Comparison of ENCODE assay signal across 8 cellular contexts in genomic region chr12:12356886-12357696, GRCh38. TPM values are rescaled to one million over a fixed set of nuclear protein-coding genes. Genes with fewer than 3 reads are reported as not detected.
DNase-seq lines count a peak whose midpoint lies in the region; ATAC-seq, FAIRE-seq and TF ChIP-seq lines count a peak whose summit lies in the region.

Gene BORCS5, plus strand, starts transcription at chr12:12357078. Its CDS starts 374 bp downstream, at chr12:12357452.

- H3K36me3 ChIP-seq in ES-I3 (ENCODE audit: insufficient read depth, low read length): no peaks in the 10 kb centered on the region
- H3K36me3 ChIP-seq in RWPE2 (ENCODE audit: low read depth): no peaks in the 10 kb centered on the region

- H3K4me1 ChIP-seq in ES-I3 (ENCODE audit: insufficient read depth, low read length): peaks cover 5% of the 10 kb centered on the region
- no peaks in the 10 kb centered on the region for H3K4me1 ChIP-seq in RWPE2 (ENCODE audit: insufficient read depth, poor library complexity, severe bottlenecking)

- no peaks in the 10 kb centered on the region for H3K27me3 ChIP-seq in RWPE2 (ENCODE audit: insufficient read depth, poor library complexity, severe bottlenecking)

- H3K9ac ChIP-seq in ES-I3 (ENCODE audit: low read depth, low read length): peak within 1 kb of the TSS; percentile 88

- H3K4me3 ChIP-seq in RWPE2 (ENCODE audit: severe bottlenecking): peak within 1 kb of the TSS; percentile 74
- H3K4me3 ChIP-seq in fibroblast of mammary gland (ENCODE audit: control insufficient read depth, low read depth, low read length): peak within 1 kb of the TSS; percentile 85

- FAIRE-seq in H54 (lab: Jason Lieb, UNC): peak; percentile 83

- H3K27ac ChIP-seq in RWPE2 (ENCODE audit: poor library complexity, severe bottlenecking): peak within 1 kb of the TSS; percentile 57

- H3K9me3 Mint-ChIP-seq in natural killer cell: no peaks in the 10 kb centered on the region

- TF ChIP-seq CTCF in RWPE2 (IDR thresholded peaks at IDR 0.05; ENCODE audit: poor library complexity, severe bottlenecking): peak; percentile 11
- no peak for TF ChIP-seq CTCF in fibroblast of mammary gland (conservative IDR thresholded peaks at IDR 0.05; ENCODE audit: control insufficient read depth, insufficient read depth, low read depth, low read length)
- TF ChIP-seq CTCF in natural killer cell (IDR thresholded peaks at IDR 0.05): no peak

- TF ChIP-seq POLR2A in H54 (IDR thresholded peaks at IDR 0.05; ENCODE audit: low read depth, low read length): peak; percentile 90

- H3K27me3 Mint-ChIP-seq in natural killer cell (ENCODE audit: low read depth in 2 of 2): no peaks in the 10 kb centered on the region

- DNase-seq in H54 (ENCODE audit: insufficient read length, low spot score) (peak; percentile 86), LoVo (ENCODE audit: low spot score) (peak; percentile 100), RWPE2 (ENCODE audit: low spot score) (peak; percentile 86), fibroblast of mammary gland (ENCODE audit: low read depth) (peak; percentile 86), natural killer cell (peak; percentile 95)
- peak; percentile 99 for DNase-seq in activated T-helper 9 cell treated with anti-CD3 and anti-CD28 coated beads, Interleukin-2, amount 50 U/mL, for 16 hours (ENCODE audit: low read depth)
- DNase-seq in stimulated activated naive CD4-positive, alpha-beta T cell treated with Interleukin-2 at 50 U/mL for 16 hours (lab: John Stamatoyannopoulos, UW): peak; percentile 97

- ATAC-seq in RWPE2 (ENCODE audit: low read depth) (peak; percentile 92), natural killer cell (peak; percentile 92 to 98 (median 94))

- H3K27ac Mint-ChIP-seq in natural killer cell: peak within 1 kb of the TSS; percentile 92 to 97

- peak within 1 kb of the TSS; percentile 96 for H3K4me3 Mint-ChIP-seq in natural killer cell

- H3K9me3 ChIP-seq in ES-I3 (ENCODE audit: control insufficient read depth, insufficient read depth, low read length) (no peaks in the 10 kb centered on the region), RWPE2 (ENCODE audit: severe bottlenecking) (no peaks in the 10 kb centered on the region)

- peaks cover 26 to 31% of the 10 kb centered on the region in 2 donors for H3K4me1 Mint-ChIP-seq in natural killer cell

- no peaks in the 10 kb centered on the region for H3K36me3 Mint-ChIP-seq in natural killer cell

- intact Hi-C loops in natural killer cell (cut with micrococcal nuclease): loop anchor here (2.0 to 10.0 kb wide), 6 partner anchors 28 to 648 kb away; partner anchors contain the start of genes DUSP16, GPR19 and HEBP1

RNA-seq across cellular contexts. Expression of gene BORCS5, which starts in this region (rescaled TPM):
- total RNA-seq in natural killer cell: 10 to 100 TPM; 28.5 to 32.8 (median 29.2) TPM

Comparison
In these comparisons a context has a peak if more than half of its experiments do, and no peak if none do; other contexts are left out.
1. Peak in every context shown above with its lines: DNase-seq, ATAC-seq, H3K4me3 ChIP-seq and H3K27ac ChIP-seq.